26 cellular contexts compared by ENCODE assay signal in genomic region chr2:213640742-213641425, GRCh38.
DNase-seq lines count a peak whose midpoint lies in the region; ATAC-seq and TF ChIP-seq lines count a peak whose summit lies in the region.
"Had no signal": no experiment of that assay in that cellular context is flagged by ENCODE, and none has a peak within 500 bp of the region (broad histone marks: within the 10 kb centered on the region; RNA-seq: fewer than 3 reads in every experiment).

No MANE protein-coding gene starts in this region.

- H3K27ac ChIP-seq in PC-3 (ENCODE audit: low read length) (no peak overlapping the region), esophagus squamous epithelium (peak overlapping the region; percentile 42 to 85 (median 75)), vagina (peak overlapping the region; percentile 7)
- H3K27ac ChIP-seq: BLaER1, left ventricle myocardium inferior, spleen had no signal

- WGBS in esophagus squamous epithelium, 2 donors, result 19 to 21% methylated on average over 3 of the region's 3 CpGs

- H3F3A ChIP-seq in PC-3 (ENCODE audit: low read length, unreplicated experiment), result no peaks in the 10 kb centered on the region

- peak overlapping the region; percentile 31; the same call in 1 of the 2 replicates for H3K4me2 ChIP-seq in PC-3 (ENCODE audit: low read length)
- H3K4me2 ChIP-seq: BLaER1 had no signal

- DNase-seq in NCI-H345 (lab: John Stamatoyannopoulos, UW) (peak; percentile 63), NCI-H345 treated with DMSO at 0.1 percent for 48 hours (lab: John Stamatoyannopoulos, UW; ENCODE audit: unreplicated experiment) (no peak), PC-3 (peak; percentile 16), esophagus squamous epithelium (lab: John Stamatoyannopoulos, UW) (no peak), vagina (ENCODE audit: extremely low spot score in 2 of 2) (no peak), anterior cingulate cortex (lab: John Stamatoyannopoulos, UW) (no peak), D341Med (ENCODE audit: low spot score) (no peak), nucleus accumbens (lab: John Stamatoyannopoulos, UW) (no peak)
- DNase-seq: activated naive CD4-positive, alpha-beta T cell treated with anti-CD3 and anti-CD28 coated beads for 36 hours; activated T-cell treated with anti-CD3 and anti-CD28 coated beads, Interleukin-2, amount 50 U/mL, for 48 hours; effector CD8-positive, alpha-beta T cell; GDM1; HFFc6; left ventricle myocardium inferior; midbrain; NCI-H187; NCI-H526 treated with DMSO at 0.1 percent for 48 hours; nephron progenitor cell; OCI-M1; spleen; stimulated activated CD4-positive, alpha-beta T cell treated with anti-CD3 and anti-CD28 coated beads, Interleukin-4, amount 100 ng/mL, for 24 hours; T-helper 1 cell; trophoblast cell had no signal

- H3K27me3 ChIP-seq in PC-3 (ENCODE audit: low read length), result no peaks in the 10 kb centered on the region
- no peaks in the 10 kb centered on the region for H3K27me3 ChIP-seq in esophagus squamous epithelium
- H3K27me3 ChIP-seq in vagina, result no peaks in the 10 kb centered on the region
- H3K27me3 ChIP-seq: ascending aorta, BLaER1, spleen had no signal

- CTCF ChIA-PET in PC-3 (lab: Charles Lee), result no interaction called here

- 0 out of 2 replicates have a peak, but pooled peaks have one; percentile 33 for ATAC-seq in PC-3
- ATAC-seq: HepG2 had no signal

- TF ChIP-seq CTCF in PC-3 (conservative IDR thresholded peaks at IDR 0.05; ENCODE audit: low read depth, low read length), result no peak
- no peak for TF ChIP-seq CTCF in esophagus squamous epithelium (IDR thresholded peaks at IDR 0.05)
- TF ChIP-seq CTCF in vagina (IDR thresholded peaks at IDR 0.05), result no peak

- H3K36me3 ChIP-seq in PC-3 (ENCODE audit: low read depth, low read length), result no peaks in the 10 kb centered on the region
- no peaks in the 10 kb centered on the region for H3K36me3 ChIP-seq in esophagus squamous epithelium
- no peaks in the 10 kb centered on the region for H3K36me3 ChIP-seq in vagina
- H3K36me3 ChIP-seq: ascending aorta, BLaER1, left ventricle myocardium inferior, spleen had no signal

- 0 out of 2 replicates have a peak overlapping the region, but pooled peaks have one; percentile 25 for H2AFZ ChIP-seq in PC-3 (ENCODE audit: low read length)

- no peaks in the 10 kb centered on the region for H3K79me2 ChIP-seq in PC-3 (ENCODE audit: low read length)

- no peaks in the 10 kb centered on the region for H4K20me1 ChIP-seq in PC-3 (ENCODE audit: low read length)
- H4K20me1 ChIP-seq: BLaER1 had no signal

- no peaks in the 10 kb centered on the region for H3K4me1 ChIP-seq in PC-3 (ENCODE audit: insufficient read depth, low read length)
- peaks cover 0 to 25% (median 3%) of the 10 kb centered on the region in 3 donors for H3K4me1 ChIP-seq in esophagus squamous epithelium
- no peaks in the 10 kb centered on the region for H3K4me1 ChIP-seq in vagina
- H3K4me1 ChIP-seq: ascending aorta, BLaER1, left ventricle myocardium inferior, spleen had no signal

- no TSS peak for BruUV-seq in PC-3 (replicated peaks; lab: Mats Ljungman, UMichigan)

- intact Hi-C loops in PC-3 (cut with micrococcal nuclease) (no loop called here), esophagus squamous epithelium (cut with DNase I) (no loop called here), vagina (cut with DNase I) (no loop called here)

- POLR2A ChIA-PET in PC-3 (lab: Charles Lee; ENCODE audit: unreplicated experiment), result no interaction called here

- no peak overlapping the region for H3K4me3 ChIP-seq in PC-3 (ENCODE audit: low read length)
- no peak overlapping the region for H3K4me3 ChIP-seq in esophagus squamous epithelium
- no peak overlapping the region for H3K4me3 ChIP-seq in vagina
- H3K4me3 ChIP-seq: ascending aorta, BLaER1, left ventricle myocardium inferior, spleen had no signal

- H3K9ac ChIP-seq in PC-3 (ENCODE audit: low read length), result no peak overlapping the region
- H3K9ac ChIP-seq: BLaER1 had no signal

- H3K9me3 ChIP-seq in PC-3 (ENCODE audit: low read length) (no peaks in the 10 kb centered on the region), esophagus squamous epithelium (no peaks in the 10 kb centered on the region), vagina (no peaks in the 10 kb centered on the region)
- H3K9me3 ChIP-seq: ascending aorta, BLaER1 had no signal

- TF ChIP-seq POLR2A in esophagus squamous epithelium (IDR thresholded peaks at IDR 0.05) (no peak), vagina (IDR thresholded peaks at IDR 0.05) (no peak)

- no peaks in the 10 kb centered on the region for H3K9me2 ChIP-seq in PC-3 (replicated peaks; ENCODE audit: low read length)

Comparison
In these comparisons a context has a peak if more than half of its experiments do, and no peak if none do; other contexts are left out.
1. DNase-seq: peak in NCI-H345 (single experiment) and PC-3 (single experiment); none in NCI-H345 treated with DMSO at 0.1 percent for 48 hours (single experiment), esophagus squamous epithelium (single experiment), vagina (0 of 2), anterior cingulate cortex (0 of 58), D341Med (single experiment) and nucleus accumbens (0 of 56).